In the genomic region with DNA sequence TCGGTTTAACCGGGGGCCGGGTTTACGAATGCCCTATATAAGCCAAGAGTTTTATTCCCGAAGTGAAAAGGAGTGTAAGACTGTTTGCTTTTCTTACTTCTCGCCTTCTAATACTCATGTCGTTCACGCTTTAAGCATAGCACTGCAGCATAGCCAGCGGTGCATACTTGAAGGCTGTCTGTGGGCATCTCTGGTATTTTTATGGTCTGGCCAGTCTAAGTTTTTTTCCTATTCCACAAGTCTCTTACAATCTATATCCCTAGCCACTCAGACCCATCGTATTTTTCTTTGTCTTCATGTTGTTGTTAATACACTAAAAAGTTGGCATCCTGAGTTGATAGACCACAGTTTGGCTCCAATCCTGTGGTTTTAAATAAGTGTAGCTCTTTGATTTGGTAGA, we compare ENCODE assay signal across 8 cellular contexts. TPM values are rescaled to one million over a fixed set of nuclear protein-coding genes. Genes with fewer than 3 reads are reported as not detected.
A peak's percentile ranks its signal among the peaks of the same experiment; 100 is the strongest.
DNase-seq lines count a peak whose midpoint lies in the region; ATAC-seq, FAIRE-seq and TF ChIP-seq lines count a peak whose summit lies in the region.

No MANE protein-coding gene starts in this region.

- H3K27me3 ChIP-seq in KMS-11 (ENCODE audit: insufficient read depth, low read depth) = no peaks in the 10 kb centered on the region
- H3K27me3 ChIP-seq in astrocyte (ENCODE audit: insufficient read depth, low read length) = peaks cover 3% of the 10 kb centered on the region
- H3K27me3 ChIP-seq in kidney epithelial cell (ENCODE audit: control insufficient read depth, insufficient read depth, low read length) = no peaks in the 10 kb centered on the region

- peak overlapping the region; percentile 95 for H3K27ac Mint-ChIP-seq in astrocyte (ENCODE audit: unreplicated experiment)

- peak; percentile 81 for FAIRE-seq in astrocyte (lab: Jason Lieb, UNC)

- H3K27ac ChIP-seq in KMS-11 (peak overlapping the region; percentile 99), astrocyte (ENCODE audit: low read depth, low read length) (peak overlapping the region; percentile 86), substantia nigra (ENCODE audit: low read depth, low read length, poor library complexity, severe bottlenecking) (peak overlapping the region; percentile 91)

- H3K27me3 Mint-ChIP-seq in astrocyte (ENCODE audit: low read depth, unreplicated experiment) = peaks cover 2% of the 10 kb centered on the region

- H3K4me1 ChIP-seq in KMS-11 (ENCODE audit: low read depth, poor library complexity, severe bottlenecking) (peaks cover 54% of the 10 kb centered on the region), astrocyte (ENCODE audit: insufficient read depth, low read length) (peaks cover 15% of the 10 kb centered on the region)

- H3K36me3 ChIP-seq in KMS-11 (ENCODE audit: insufficient read depth) (no peaks in the 10 kb centered on the region), astrocyte (ENCODE audit: insufficient read depth, low read length) (no peaks in the 10 kb centered on the region), kidney epithelial cell (ENCODE audit: control insufficient read depth, insufficient read depth, low read length) (no peaks in the 10 kb centered on the region)

- H3K4me3 ChIP-seq in KMS-11 (IDR thresholded peaks at IDR 0.05; ENCODE audit: insufficient read depth, low read depth, low read length) (no peak overlapping the region), astrocyte (ENCODE audit: insufficient read depth, low read depth, low read length) (peak overlapping the region; percentile 85), kidney epithelial cell (ENCODE audit: low read depth, low read length) (peak overlapping the region; percentile 80)

- H3K9me3 Mint-ChIP-seq in astrocyte (ENCODE audit: unreplicated experiment) = no peaks in the 10 kb centered on the region

- H2AFZ ChIP-seq in KMS-11 (ENCODE audit: low read depth) (no peak overlapping the region), astrocyte (ENCODE audit: low read depth, low read length) (no peak overlapping the region)

- peak overlapping the region; percentile 83 for H3K4me3 Mint-ChIP-seq in astrocyte (ENCODE audit: unreplicated experiment)

- peaks cover 11% of the 10 kb centered on the region for H3K4me1 Mint-ChIP-seq in astrocyte (ENCODE audit: low read depth, unreplicated experiment)

- H3K79me2 ChIP-seq in KMS-11 (ENCODE audit: insufficient read depth, low read depth) (peaks cover 61% of the 10 kb centered on the region), astrocyte (ENCODE audit: insufficient read depth, low read length) (peaks cover 68% of the 10 kb centered on the region)

- TF ChIP-seq CTCF in KMS-11 (conservative IDR thresholded peaks at IDR 0.05; ENCODE audit: low read depth, low read length) = no peak
- no peak for TF ChIP-seq CTCF in astrocyte (IDR thresholded peaks at IDR 0.05; ENCODE audit: insufficient read depth, low read depth, low read length)
- TF ChIP-seq CTCF in kidney epithelial cell (IDR thresholded peaks at IDR 0.05; ENCODE audit: insufficient read depth, low read length, poor library complexity, severe bottlenecking) = no peak

- peak overlapping the region; percentile 77 for H3K4me2 ChIP-seq in KMS-11
- H3K4me2 ChIP-seq in astrocyte (ENCODE audit: low read length) = peak overlapping the region; percentile 85

- H3K36me3 Mint-ChIP-seq in astrocyte (ENCODE audit: low read depth, unreplicated experiment) = no peaks in the 10 kb centered on the region

- H4K20me1 ChIP-seq in KMS-11 (ENCODE audit: insufficient read depth) (peaks cover 10% of the 10 kb centered on the region; the same call in 1 of the 2 replicates), astrocyte (ENCODE audit: insufficient read depth, low read length) (peaks cover 52% of the 10 kb centered on the region)

- no peak for ATAC-seq in activated CD4-positive, CD25-positive, alpha-beta regulatory T cell treated with anti-CD3 and anti-CD28 coated beads, Interleukin-2, amount 50 U/mL, for 24 hours

- H3K9ac ChIP-seq in KMS-11 (peak overlapping the region; percentile 96), astrocyte (ENCODE audit: low read length) (peak overlapping the region; percentile 97)

- DNase-seq in DMS79 (lab: John Stamatoyannopoulos, UW) (peak; percentile 1), astrocyte (ENCODE audit: low read depth) (peak; percentile 67), kidney epithelial cell (ENCODE audit: low read depth) (no peak), substantia nigra (lab: John Stamatoyannopoulos, UW) (peak in 3 of 49 donors; percentile 1 to 38 (median 27)), retina (no peak), NCI-H1048 (lab: John Stamatoyannopoulos, UW) (no peak)

- no peaks in the 10 kb centered on the region for H3K9me3 ChIP-seq in astrocyte (ENCODE audit: insufficient read depth, low read depth, low read length)

RNA-seq across cellular contexts. Expression of gene UHRF2, which starts 1.3 kb away (rescaled TPM):
- total RNA-seq in astrocyte (36.4 and 37.4 TPM in 2 replicates), kidney epithelial cell (31.9 and 32.9 TPM in 2 replicates)

Comparison
In these comparisons a context has a peak if more than half of its experiments do, and no peak if none do; other contexts are left out.
1. DNase-seq: peak in DMS79 (single experiment) and astrocyte (single experiment); none in kidney epithelial cell (single experiment), retina (single experiment) and NCI-H1048 (single experiment).
2. Peak in every context shown above with its lines, with median percentiles within 50 percentile points of each other: H3K27ac ChIP-seq.